ENCODE assay signal across 8 cellular contexts in genomic region chr15:94576889-94577533, GRCh38.
DNase-seq lines count a peak whose midpoint lies in the region; ATAC-seq and TF ChIP-seq lines count a peak whose summit lies in the region.

No MANE protein-coding gene starts in this region.

- DNase-seq in NCI-H748 (lab: John Stamatoyannopoulos, UW; ENCODE audit: unreplicated experiment) (peak; percentile 8), NCI-H748 treated with DMSO at 0.1 percent for 48 hours (lab: John Stamatoyannopoulos, UW) (no peak), HuH-7 (ENCODE audit: low spot score) (peak; percentile 16)
- peak; percentile 36 for DNase-seq in stimulated activated CD4-positive, alpha-beta T cell treated with anti-CD3 and anti-CD28 coated beads, Interleukin-4, amount 100 ng/mL, for 24 hours

- TF ChIP-seq CTCF in WI38 (IDR thresholded peaks at IDR 0.05; ENCODE audit: low read depth, low read length) (peak; percentile 30; the same call in 1 of the 2 replicates), gastroesophageal sphincter (IDR thresholded peaks at IDR 0.05) (peak; percentile 8 to 50 (median 24))

- no peak overlapping the region for H3K4me3 ChIP-seq in WI38 (ENCODE audit: low read depth, low read length)
- no peak overlapping the region for H3K4me3 ChIP-seq in gastroesophageal sphincter

- ATAC-seq in GM21515 (IDR thresholded peaks at IDR 0.05; ENCODE audit: unreplicated experiment) = peak; percentile 81
- ATAC-seq in gastroesophageal sphincter = no peak
- no peak for ATAC-seq in GM21526 (IDR thresholded peaks at IDR 0.05; ENCODE audit: low FRiP score, unreplicated experiment)

- H3K36me3 ChIP-seq in gastroesophageal sphincter = no peaks in the 10 kb centered on the region

- no peaks in the 10 kb centered on the region for H3K27me3 ChIP-seq in gastroesophageal sphincter

- WGBS in gastroesophageal sphincter (ENCODE audit: low coverage in 1 of 2), 2 donors = 56 to 85% methylated on average over 7 to 8 of the region's 12 CpGs

- no peaks in the 10 kb centered on the region for H3K9me3 ChIP-seq in gastroesophageal sphincter

- no peak for TF ChIP-seq POLR2A in gastroesophageal sphincter (IDR thresholded peaks at IDR 0.05)

- TF ChIP-seq EP300 in gastroesophageal sphincter (IDR thresholded peaks at IDR 0.05) = no peak

- H3K4me1 ChIP-seq in gastroesophageal sphincter = no peaks in the 10 kb centered on the region

- no peak overlapping the region for H3K27ac ChIP-seq in gastroesophageal sphincter
